In the genomic region with DNA sequence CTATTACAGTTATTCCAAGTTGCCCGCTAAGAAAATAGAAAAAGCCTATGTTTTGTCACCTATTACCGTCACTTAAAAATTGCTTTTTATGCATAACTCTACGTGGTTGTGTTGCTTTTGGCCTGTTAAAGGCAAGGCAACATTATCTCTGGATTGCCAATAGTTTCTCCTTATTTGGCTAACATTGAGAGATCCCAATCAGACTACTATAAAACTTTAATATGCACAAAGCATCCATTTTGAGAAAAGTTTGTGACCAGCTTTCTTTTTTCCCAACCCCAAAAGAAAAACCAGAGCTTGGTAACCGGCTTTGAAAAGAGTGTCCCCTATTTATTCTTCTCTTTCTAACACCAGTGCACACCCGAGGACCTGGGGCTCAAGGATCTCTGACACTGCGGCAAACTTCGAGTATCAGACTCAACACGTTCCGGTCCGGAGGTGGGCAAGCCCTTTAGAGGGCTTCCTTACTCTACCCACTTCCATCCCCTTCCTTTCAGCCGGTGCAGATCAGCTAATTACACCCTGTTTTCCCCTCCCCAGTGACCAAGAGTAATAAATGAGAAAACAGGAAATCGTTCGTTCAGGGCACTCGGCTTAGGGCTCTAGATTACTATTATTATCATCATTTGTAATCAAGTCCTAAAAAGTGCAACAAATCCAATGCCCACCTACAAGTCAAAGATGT, we compare ENCODE assay signal across 7 cellular contexts. TPM values are rescaled to one million over a fixed set of nuclear protein-coding genes. Genes with fewer than 3 reads are reported as not detected.
A peak's percentile ranks its signal among the peaks of the same experiment; 100 is the strongest.
DNase-seq lines count a peak whose midpoint lies in the region; ATAC-seq and TF ChIP-seq lines count a peak whose summit lies in the region.

No MANE protein-coding gene starts in this region.

- no peaks in the 10 kb centered on the region for H3F3A ChIP-seq in PC-3 (ENCODE audit: low read length, unreplicated experiment)

- H3K9me2 ChIP-seq in PC-3 (replicated peaks; ENCODE audit: low read length) = no peaks in the 10 kb centered on the region

- H4K20me1 ChIP-seq in PC-3 (ENCODE audit: low read length) = peaks cover 27% of the 10 kb centered on the region

- H2AFZ ChIP-seq in PC-3 (ENCODE audit: low read length) = no peak overlapping the region

- ATAC-seq in PC-3 (no peak), lower lobe of right lung (no peak)

- H3K9ac ChIP-seq in PC-3 (ENCODE audit: low read length) = peak overlapping the region; percentile 91

- TF ChIP-seq CTCF in GM12864 (IDR thresholded peaks at IDR 0.05; ENCODE audit: low read depth, low read length, missing control alignments) (no peak), HEK293 (tag by site-specific recombination; IDR thresholded peaks at IDR 0.05) (no peak), PC-3 (conservative IDR thresholded peaks at IDR 0.05; ENCODE audit: low read depth, low read length) (no peak), chondrocyte (IDR thresholded peaks at IDR 0.05) (no peak), lower lobe of right lung (IDR thresholded peaks at IDR 0.05) (no peak)

- H3K9me3 ChIP-seq in HEK293 (ENCODE audit: control insufficient read depth, insufficient read depth, low read depth, low read length) = no peaks in the 10 kb centered on the region
- no peaks in the 10 kb centered on the region for H3K9me3 ChIP-seq in PC-3 (ENCODE audit: low read length)
- H3K9me3 ChIP-seq in lower lobe of right lung = no peaks in the 10 kb centered on the region
- H3K9me3 ChIP-seq in thymus (ENCODE audit: control insufficient read depth) = no peaks in the 10 kb centered on the region

- CTCF ChIA-PET in HEK293 (lab: Yijun Ruan, JAX) = interaction anchor here (0.6 to 1.0 kb wide), 4 partner anchors 60 to 386 kb away, joined by 3 to 4 read pairs (median 4); no protein-coding TSS in a partner anchor
- CTCF ChIA-PET in PC-3 (lab: Charles Lee) = no interaction called here

- H3K9me3 Mint-ChIP-seq in chondrocyte (ENCODE audit: low read depth) = no peaks in the 10 kb centered on the region

- H3K36me3 ChIP-seq in HEK293 (ENCODE audit: control insufficient read depth in 2 of 2, insufficient read depth in 1 of 2, low read length in 2 of 2) (no peaks in the 10 kb centered on the region), PC-3 (ENCODE audit: low read depth, low read length) (no peaks in the 10 kb centered on the region), lower lobe of right lung (no peaks in the 10 kb centered on the region), thymus (ENCODE audit: control insufficient read depth, insufficient read depth) (no peaks in the 10 kb centered on the region)

- POLR2A ChIA-PET in HEK293 (lab: Yijun Ruan, JAX) (interaction anchor here (1.1 kb wide), 1 partner anchor 9 kb away, joined by 3 read pairs; no protein-coding TSS in a partner anchor), PC-3 (lab: Charles Lee; ENCODE audit: unreplicated experiment) (interaction anchor here (0.6 kb wide), 2 partner anchors 84 to 108 kb away, joined by 3 to 7 read pairs; no protein-coding TSS in a partner anchor)

- H3K27ac ChIP-seq in HEK293 (ENCODE audit: extremely low read depth, low read depth, low read length) (peak overlapping the region; percentile 93), PC-3 (ENCODE audit: low read length) (peak overlapping the region; percentile 73; the same call in 1 of the 2 replicates), lower lobe of right lung (peak overlapping the region; percentile 98), thymus (ENCODE audit: low read depth) (peak overlapping the region; percentile 62)

- peak overlapping the region; percentile 91 for H3K4me2 ChIP-seq in PC-3 (ENCODE audit: low read length)

- peaks cover 50% of the 10 kb centered on the region for H3K4me1 Mint-ChIP-seq in chondrocyte (ENCODE audit: low read depth)

- DNase-seq in GM12864 (ENCODE audit: low read depth) (no peak), PC-3 (peak; percentile 25), chondrocyte (ENCODE audit: low spot score) (no peak), lower lobe of right lung (no peak)
- no peak for DNase-seq in effector CD8-positive, alpha-beta T cell (lab: John Stamatoyannopoulos, UW)

- peaks cover 5% of the 10 kb centered on the region for H3K4me1 ChIP-seq in HEK293 (ENCODE audit: control insufficient read depth, insufficient read depth, low read length)
- peaks cover 19% of the 10 kb centered on the region for H3K4me1 ChIP-seq in PC-3 (ENCODE audit: insufficient read depth, low read length)
- peaks cover 44% of the 10 kb centered on the region for H3K4me1 ChIP-seq in lower lobe of right lung
- H3K4me1 ChIP-seq in thymus (ENCODE audit: control insufficient read depth, insufficient read depth, low read length) = peaks cover 4% of the 10 kb centered on the region

- no peaks in the 10 kb centered on the region for H3K27me3 ChIP-seq in PC-3 (ENCODE audit: low read length)
- H3K27me3 ChIP-seq in lower lobe of right lung (ENCODE audit: low read depth) = no peaks in the 10 kb centered on the region
- H3K27me3 ChIP-seq in thymus (ENCODE audit: control insufficient read depth, insufficient read depth) = no peaks in the 10 kb centered on the region

- intact Hi-C loops in PC-3 (cut with micrococcal nuclease) = loop anchor here (2.0 to 10.0 kb wide), 5 partner anchors 47 to 509 kb away; no protein-coding TSS in a partner anchor
- intact Hi-C loops in lower lobe of right lung (cut with DNase I) = no loop called here

- H3K4me3 ChIP-seq in GM12864 (ENCODE audit: low read depth, low read length) (peak overlapping the region; percentile 78), HEK293 (ENCODE audit: low read depth, low read length) (peak overlapping the region; percentile 76), PC-3 (ENCODE audit: low read length) (peak overlapping the region; percentile 95), lower lobe of right lung (peak overlapping the region; percentile 91), thymus (ENCODE audit: low read length) (peak overlapping the region; percentile 75)

- peaks cover 79% of the 10 kb centered on the region for H3K79me2 ChIP-seq in PC-3 (ENCODE audit: low read length)

- peak overlapping the region; percentile 100 for H3K4me3 Mint-ChIP-seq in chondrocyte (ENCODE audit: unreplicated experiment)

- BruUV-seq in PC-3 (replicated peaks; lab: Mats Ljungman, UMichigan) = no TSS peak

- H3K27ac Mint-ChIP-seq in chondrocyte (ENCODE audit: unreplicated experiment) = peak overlapping the region; percentile 100

- no peaks in the 10 kb centered on the region for H3K27me3 Mint-ChIP-seq in chondrocyte (ENCODE audit: low read depth)

- under 1% methylated on average over 14 of the region's 14 CpGs for WGBS in thymus

- H3K36me3 Mint-ChIP-seq in chondrocyte (ENCODE audit: low read depth) = peaks cover 2% of the 10 kb centered on the region

TF ChIP-seq in HEK293, 187 proteins besides CTCF, POLR2A, EP300 and RAD21 (continues in another document):
- TF ChIP-seq ZNF26 (tag by site-specific recombination; IDR thresholded peaks at IDR 0.05) (no peak), ZBTB7A (tag by site-specific recombination; IDR thresholded peaks at IDR 0.05; ENCODE audit: low read depth) (no peak), ZNF600 (tag by site-specific recombination; IDR thresholded peaks at IDR 0.05) (peak; percentile 36; the same call in 1 of the 2 replicates), ZNF302 (tag by site-specific recombination; IDR thresholded peaks at IDR 0.05; ENCODE audit: low read depth) (no peak), ZNF560 (tag by site-specific recombination; IDR thresholded peaks at IDR 0.05; ENCODE audit: borderline replicate concordance) (no peak), BCL11B (tag by site-specific recombination; IDR thresholded peaks at IDR 0.05; ENCODE audit: low read depth) (no peak), ZBTB10 (tag by site-specific recombination; IDR thresholded peaks at IDR 0.05) (no peak), GLI2 (tag by site-specific recombination; IDR thresholded peaks at IDR 0.05; ENCODE audit: borderline replicate concordance, low read depth) (no peak)

RNA-seq across cellular contexts. Expression of gene PPP1R12A, which starts 1.2 kb away (rescaled TPM):
- total RNA-seq in PC-3 (2014; rRNA removed) (43.2 and 67.5 TPM in 2 replicates), chondrocyte (118 to 139 TPM (median 135 TPM) in 3 replicates), lower lobe of right lung (84.1 TPM)
- polyA plus RNA-seq in thymus = 32.1 TPM
